10 cellular contexts compared by ENCODE assay signal in genomic region chr5:157745041-157745456, GRCh38. TPM values are rescaled to one million over a fixed set of nuclear protein-coding genes. Genes with fewer than 3 reads are reported as not detected.
A peak's percentile ranks its signal among the peaks of the same experiment; 100 is the strongest.
DNase-seq lines count a peak whose midpoint lies in the region; ATAC-seq and TF ChIP-seq lines count a peak whose summit lies in the region.
"Had no signal": no experiment of that assay in that cellular context is flagged by ENCODE, and none has a peak within 500 bp of the region (broad histone marks: within the 10 kb centered on the region; RNA-seq: fewer than 3 reads in every experiment).

No MANE protein-coding gene starts in this region.

- H3K27me3 Mint-ChIP-seq in IgD-negative memory B cell, result no peaks in the 10 kb centered on the region
- no peaks in the 10 kb centered on the region for H3K27me3 Mint-ChIP-seq in nephron (ENCODE audit: low read depth)

- no peaks in the 10 kb centered on the region for H3K36me3 ChIP-seq in BE2C
- no peaks in the 10 kb centered on the region for H3K36me3 ChIP-seq in brain microvascular endothelial cell (replicated peaks)

- H3K4me1 ChIP-seq in BE2C, result peaks cover 8% of the 10 kb centered on the region

- H3K4me3 ChIP-seq in BE2C (ENCODE audit: low read depth, low read length) (peak overlapping the region; percentile 75), brain microvascular endothelial cell (ENCODE audit: low read depth, low read length) (peak overlapping the region; percentile 79)

- H3K9me3 ChIP-seq in BE2C, result no peaks in the 10 kb centered on the region

- no peaks in the 10 kb centered on the region for H3K27me3 ChIP-seq in BE2C
- H3K27me3 ChIP-seq in brain microvascular endothelial cell (replicated peaks), result no peaks in the 10 kb centered on the region

- H3K4me3 Mint-ChIP-seq in IgD-negative memory B cell, result peak overlapping the region; percentile 23 to 92 (median 50)
- peak overlapping the region; percentile 93 to 97 (median 94) for H3K4me3 Mint-ChIP-seq in nephron

- no peak overlapping the region for H3K27ac Mint-ChIP-seq in IgD-negative memory B cell
- peak overlapping the region in 2 of 3 experiments; percentile 19 to 42 for H3K27ac Mint-ChIP-seq in nephron

- in situ Hi-C loops in brain microvascular endothelial cell (cut with HindIII; ENCODE audit: low pct_ligation_motif_present, low sequenced_read_pairs), result no loop called here

- no peaks in the 10 kb centered on the region for H3K9me3 Mint-ChIP-seq in IgD-negative memory B cell
- H3K9me3 Mint-ChIP-seq in nephron, result no peaks in the 10 kb centered on the region

- H3K36me3 Mint-ChIP-seq in IgD-negative memory B cell, result peaks cover 2% of the 10 kb centered on the region
- peaks cover 3% of the 10 kb centered on the region for H3K36me3 Mint-ChIP-seq in nephron (ENCODE audit: low read depth)

- H3K4me1 Mint-ChIP-seq in IgD-negative memory B cell (peaks cover 16 to 20% (median 17%) of the 10 kb centered on the region in 3 donors), nephron (peaks cover 44% of the 10 kb centered on the region)

- no peak overlapping the region for H3K27ac ChIP-seq in brain microvascular endothelial cell

- ATAC-seq in GM18867 (IDR thresholded peaks at IDR 0.05; ENCODE audit: unreplicated experiment), result no peak
- ATAC-seq in GM21447 (IDR thresholded peaks at IDR 0.05; ENCODE audit: unreplicated experiment), result no peak

- no peak for DNase-seq in BE2C
- DNase-seq in brain microvascular endothelial cell, result no peak
- no peak for DNase-seq in SHP77 treated with DMSO at 0.1 percent for 48 hours (lab: John Stamatoyannopoulos, UW)
- no peak for DNase-seq in HuH-7.5 (ENCODE audit: low spot score)
- DNase-seq: NCI-H1105; stimulated activated CD4-positive, alpha-beta T cell treated with anti-CD3 and anti-CD28 coated beads, Interleukin-2, amount 100 ng/mL, for 48 hours had no signal

- TF ChIP-seq CTCF in BE2C (IDR thresholded peaks at IDR 0.05; ENCODE audit: low read depth, low read length), result no peak
- TF ChIP-seq CTCF in brain microvascular endothelial cell (IDR thresholded peaks at IDR 0.05; ENCODE audit: low read depth, low read length, missing control alignments), result no peak
- TF ChIP-seq CTCF in nephron (IDR thresholded peaks at IDR 0.05; ENCODE audit: unreplicated experiment in 3 of 3), result no peak

RNA-seq across cellular contexts. Expression of gene LSM11, which starts 1.5 kb away (rescaled TPM):
- 1.2 TPM for polyA plus RNA-seq in BE2C (2012; ENCODE audit: insufficient read depth, insufficient read length, low read depth)
- polyA plus RNA-seq in IgD-negative memory B cell, result 0.64 TPM

RNA-seq across cellular contexts. Expression of gene THG1L, which starts 13.8 kb away (rescaled TPM):
- polyA plus RNA-seq in BE2C (2012; ENCODE audit: insufficient read depth, insufficient read length, low read depth), result 27.4 TPM
- polyA plus RNA-seq in IgD-negative memory B cell, result 12.7 TPM

Comparison
In these comparisons a context has a peak if more than half of its experiments do, and no peak if none do; other contexts are left out.
1. H3K27ac Mint-ChIP-seq: peak in nephron (2 of 3); none in IgD-negative memory B cell (0 of 3).